In genomic region chr21:15365751-15366392, GRCh38 we compare ENCODE assay signal across 1 cellular context.
TF ChIP-seq lines count a peak whose summit lies in the region.

No MANE protein-coding gene starts in this region.

TF ChIP-seq in HepG2, 621 proteins besides CTCF, POLR2A, EP300 and RAD21 (continued from another document):
- TF ChIP-seq, protein P1, sequence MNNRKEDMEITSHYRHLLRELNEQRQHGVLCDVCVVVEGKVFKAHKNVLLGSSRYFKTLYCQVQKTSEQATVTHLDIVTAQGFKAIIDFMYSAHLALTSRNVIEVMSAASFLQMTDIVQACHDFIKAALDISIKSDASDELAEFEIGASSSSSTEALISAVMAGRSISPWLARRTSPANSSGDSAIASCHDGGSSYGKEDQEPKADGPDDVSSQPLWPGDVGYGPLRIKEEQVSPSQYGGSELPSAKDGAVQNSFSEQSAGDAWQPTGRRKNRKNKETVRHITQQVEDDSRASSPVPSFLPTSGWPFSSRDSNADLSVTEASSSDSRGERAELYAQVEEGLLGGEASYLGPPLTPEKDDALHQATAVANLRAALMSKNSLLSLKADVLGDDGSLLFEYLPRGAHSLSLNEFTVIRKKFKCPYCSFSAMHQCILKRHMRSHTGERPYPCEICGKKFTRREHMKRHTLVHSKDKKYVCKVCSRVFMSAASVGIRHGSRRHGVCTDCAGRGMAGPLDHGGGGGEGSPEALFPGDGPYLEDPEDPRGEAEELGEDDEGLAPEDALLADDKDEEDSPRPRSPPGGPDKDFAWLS (CRISPR knock-in tag; IDR thresholded peaks at IDR 0.05; ENCODE audit: borderline replicate concordance) = no peak
- TF ChIP-seq ZHX1 (CRISPR knock-in tag; IDR thresholded peaks at IDR 0.05; ENCODE audit: low read depth) (no peak), NCOA2 (CRISPR knock-in tag; IDR thresholded peaks at IDR 0.05) (no peak), MIXL1 (CRISPR knock-in tag; IDR thresholded peaks at IDR 0.05) (no peak), ERF (CRISPR knock-in tag; IDR thresholded peaks at IDR 0.05) (no peak), ZFP36L2 (CRISPR knock-in tag; IDR thresholded peaks at IDR 0.05) (no peak), ELF3 (CRISPR knock-in tag; IDR thresholded peaks at IDR 0.05) (peak; percentile 16; the same call in 1 of the 2 replicates), SNRNP70 (IDR thresholded peaks at IDR 0.05; ENCODE audit: low read depth, low read length) (no peak), PAX8 (CRISPR knock-in tag; IDR thresholded peaks at IDR 0.05; ENCODE audit: borderline replicate concordance) (no peak), SIX1 (CRISPR knock-in tag; IDR thresholded peaks at IDR 0.05; ENCODE audit: borderline replicate concordance) (no peak), CENPX (CRISPR knock-in tag; IDR thresholded peaks at IDR 0.05) (no peak), TFE3 (CRISPR knock-in tag; IDR thresholded peaks at IDR 0.05) (peak; percentile 74), ZNF350 (CRISPR knock-in tag; IDR thresholded peaks at IDR 0.05; ENCODE audit: borderline replicate concordance, low read depth) (no peak), NPAS2 (CRISPR knock-in tag; IDR thresholded peaks at IDR 0.05; ENCODE audit: borderline replicate concordance) (no peak), ZNF746 (CRISPR knock-in tag; IDR thresholded peaks at IDR 0.05) (no peak), ZNF446 (CRISPR knock-in tag; IDR thresholded peaks at IDR 0.05) (no peak), FLYWCH1 (CRISPR knock-in tag; IDR thresholded peaks at IDR 0.05) (no peak), ZNF816 (CRISPR knock-in tag; IDR thresholded peaks at IDR 0.05; ENCODE audit: borderline replicate concordance) (no peak), RXRB (CRISPR knock-in tag; IDR thresholded peaks at IDR 0.05; ENCODE audit: borderline replicate concordance) (0 out of 2 replicates have a peak, but pooled peaks have one; percentile 19), HOMEZ (CRISPR knock-in tag; IDR thresholded peaks at IDR 0.05; ENCODE audit: low read depth) (peak; percentile 99), ZFX (CRISPR knock-in tag; IDR thresholded peaks at IDR 0.05; ENCODE audit: low read depth) (no peak), BHLHE40 (IDR thresholded peaks at IDR 0.05; ENCODE audit: low read length) (peak; percentile 37; the same call in 1 of the 2 replicates), AKAP8 (CRISPR knock-in tag; IDR thresholded peaks at IDR 0.05) (no peak), KDM4B (CRISPR knock-in tag; IDR thresholded peaks at IDR 0.05) (no peak), NR2F6 (IDR thresholded peaks at IDR 0.05) (no peak), NR2F6 (CRISPR knock-in tag; IDR thresholded peaks at IDR 0.05) (peak; percentile 29; the same call in 1 of the 2 replicates)
- TF ChIP-seq, protein P2, sequence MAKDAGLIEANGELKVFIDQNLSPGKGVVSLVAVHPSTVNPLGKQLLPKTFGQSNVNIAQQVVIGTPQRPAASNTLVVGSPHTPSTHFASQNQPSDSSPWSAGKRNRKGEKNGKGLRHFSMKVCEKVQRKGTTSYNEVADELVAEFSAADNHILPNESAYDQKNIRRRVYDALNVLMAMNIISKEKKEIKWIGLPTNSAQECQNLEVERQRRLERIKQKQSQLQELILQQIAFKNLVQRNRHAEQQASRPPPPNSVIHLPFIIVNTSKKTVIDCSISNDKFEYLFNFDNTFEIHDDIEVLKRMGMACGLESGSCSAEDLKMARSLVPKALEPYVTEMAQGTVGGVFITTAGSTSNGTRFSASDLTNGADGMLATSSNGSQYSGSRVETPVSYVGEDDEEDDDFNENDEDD (CRISPR knock-in tag; IDR thresholded peaks at IDR 0.05; ENCODE audit: borderline replicate concordance) = no peak
- TF ChIP-seq, protein P3, sequence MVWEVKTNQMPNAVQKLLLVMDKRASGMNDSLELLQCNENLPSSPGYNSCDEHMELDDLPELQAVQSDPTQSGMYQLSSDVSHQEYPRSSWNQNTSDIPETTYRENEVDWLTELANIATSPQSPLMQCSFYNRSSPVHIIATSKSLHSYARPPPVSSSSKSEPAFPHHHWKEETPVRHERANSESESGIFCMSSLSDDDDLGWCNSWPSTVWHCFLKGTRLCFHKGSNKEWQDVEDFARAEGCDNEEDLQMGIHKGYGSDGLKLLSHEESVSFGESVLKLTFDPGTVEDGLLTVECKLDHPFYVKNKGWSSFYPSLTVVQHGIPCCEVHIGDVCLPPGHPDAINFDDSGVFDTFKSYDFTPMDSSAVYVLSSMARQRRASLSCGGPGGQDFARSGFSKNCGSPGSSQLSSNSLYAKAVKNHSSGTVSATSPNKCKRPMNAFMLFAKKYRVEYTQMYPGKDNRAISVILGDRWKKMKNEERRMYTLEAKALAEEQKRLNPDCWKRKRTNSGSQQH (CRISPR knock-in tag; IDR thresholded peaks at IDR 0.05; ENCODE audit: low read depth) = no peak
- TF ChIP-seq, protein P4, sequence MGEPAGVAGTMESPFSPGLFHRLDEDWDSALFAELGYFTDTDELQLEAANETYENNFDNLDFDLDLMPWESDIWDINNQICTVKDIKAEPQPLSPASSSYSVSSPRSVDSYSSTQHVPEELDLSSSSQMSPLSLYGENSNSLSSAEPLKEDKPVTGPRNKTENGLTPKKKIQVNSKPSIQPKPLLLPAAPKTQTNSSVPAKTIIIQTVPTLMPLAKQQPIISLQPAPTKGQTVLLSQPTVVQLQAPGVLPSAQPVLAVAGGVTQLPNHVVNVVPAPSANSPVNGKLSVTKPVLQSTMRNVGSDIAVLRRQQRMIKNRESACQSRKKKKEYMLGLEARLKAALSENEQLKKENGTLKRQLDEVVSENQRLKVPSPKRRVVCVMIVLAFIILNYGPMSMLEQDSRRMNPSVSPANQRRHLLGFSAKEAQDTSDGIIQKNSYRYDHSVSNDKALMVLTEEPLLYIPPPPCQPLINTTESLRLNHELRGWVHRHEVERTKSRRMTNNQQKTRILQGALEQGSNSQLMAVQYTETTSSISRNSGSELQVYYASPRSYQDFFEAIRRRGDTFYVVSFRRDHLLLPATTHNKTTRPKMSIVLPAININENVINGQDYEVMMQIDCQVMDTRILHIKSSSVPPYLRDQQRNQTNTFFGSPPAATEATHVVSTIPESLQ (CRISPR knock-in tag; conservative IDR thresholded peaks at IDR 0.05) = no peak
- TF ChIP-seq, protein P5, sequence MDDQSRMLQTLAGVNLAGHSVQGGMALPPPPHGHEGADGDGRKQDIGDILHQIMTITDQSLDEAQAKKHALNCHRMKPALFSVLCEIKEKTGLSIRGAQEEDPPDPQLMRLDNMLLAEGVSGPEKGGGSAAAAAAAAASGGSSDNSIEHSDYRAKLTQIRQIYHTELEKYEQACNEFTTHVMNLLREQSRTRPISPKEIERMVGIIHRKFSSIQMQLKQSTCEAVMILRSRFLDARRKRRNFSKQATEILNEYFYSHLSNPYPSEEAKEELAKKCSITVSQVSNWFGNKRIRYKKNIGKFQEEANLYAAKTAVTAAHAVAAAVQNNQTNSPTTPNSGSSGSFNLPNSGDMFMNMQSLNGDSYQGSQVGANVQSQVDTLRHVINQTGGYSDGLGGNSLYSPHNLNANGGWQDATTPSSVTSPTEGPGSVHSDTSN (CRISPR knock-in tag; IDR thresholded peaks at IDR 0.05; ENCODE audit: borderline replicate concordance) = no peak
